ENCODE assay signal across 1 cellular context in genomic region chr14:74712499-74713394, GRCh38.
A peak's percentile ranks its signal among the peaks of the same experiment; 100 is the strongest.
TF ChIP-seq lines count a peak whose summit lies in the region.

Gene AREL1 (minus strand): TSS chr14:74713080. CDS start chr14:74685615, 27,465 bp downstream.
Gene FCF1 (plus strand): TSS chr14:74713144. CDS start chr14:74713198, 54 bp downstream.

TF ChIP-seq in HepG2, 621 proteins besides CTCF, POLR2A, EP300 and RAD21 (continued from another document and continues in another):
- TF ChIP-seq HMGXB4 (CRISPR knock-in tag; IDR thresholded peaks at IDR 0.05; ENCODE audit: borderline replicate concordance in 1 of 2, low read depth in 1 of 2) (peak; percentile 23 to 71; a peak in 2 of 4 replicates), HMGXB3 (CRISPR knock-in tag; IDR thresholded peaks at IDR 0.05; ENCODE audit: borderline replicate concordance) (peak; percentile 70; the same call in 1 of the 2 replicates), LBX2 (CRISPR knock-in tag; IDR thresholded peaks at IDR 0.05; ENCODE audit: borderline replicate concordance) (no peak), CEBPB (IDR thresholded peaks at IDR 0.05; ENCODE audit: borderline replicate concordance, low read depth, low read length) (peak; percentile 70; the same call in 1 of the 2 replicates), ZNF580 (CRISPR knock-in tag; IDR thresholded peaks at IDR 0.05; ENCODE audit: borderline replicate concordance, low read depth) (peak; percentile 48; the same call in 1 of the 2 replicates), NFATC3 (CRISPR knock-in tag; IDR thresholded peaks at IDR 0.05) (no peak), ZNF570 (CRISPR knock-in tag; IDR thresholded peaks at IDR 0.05; ENCODE audit: borderline replicate concordance) (no peak), GZF1 (CRISPR knock-in tag; IDR thresholded peaks at IDR 0.05) (no peak), ZNF160 (CRISPR knock-in tag; IDR thresholded peaks at IDR 0.05) (no peak), TMF1 (CRISPR knock-in tag; IDR thresholded peaks at IDR 0.05; ENCODE audit: low read depth) (no peak), ZNF431 (CRISPR knock-in tag; IDR thresholded peaks at IDR 0.05; ENCODE audit: borderline replicate concordance, low read depth) (no peak), NFE2L2 (IDR thresholded peaks at IDR 0.05; ENCODE audit: low read length) (no peak), ZNF552 (CRISPR knock-in tag; IDR thresholded peaks at IDR 0.05; ENCODE audit: borderline replicate concordance) (no peak), EZH2 (conservative IDR thresholded peaks at IDR 0.05; ENCODE audit: low read depth, low read length) (no peak), ATRX (CRISPR knock-in tag; IDR thresholded peaks at IDR 0.05; ENCODE audit: borderline replicate concordance) (no peak), PCBP1 (IDR thresholded peaks at IDR 0.05; ENCODE audit: borderline replicate concordance, low read depth, low read length) (no peak), ELF1 (CRISPR knock-in tag; IDR thresholded peaks at IDR 0.05) (peak; percentile 98), ZNF644 (CRISPR knock-in tag; IDR thresholded peaks at IDR 0.05; ENCODE audit: low read depth) (no peak), ATF6 (CRISPR knock-in tag; conservative IDR thresholded peaks at IDR 0.05) (no peak), SATB2 (CRISPR knock-in tag; IDR thresholded peaks at IDR 0.05) (no peak), ZBTB49 (CRISPR knock-in tag; IDR thresholded peaks at IDR 0.05; ENCODE audit: borderline replicate concordance) (no peak), LCORL (IDR thresholded peaks at IDR 0.05) (no peak), LCORL (CRISPR knock-in tag; IDR thresholded peaks at IDR 0.05) (0 out of 2 replicates have a peak, but pooled peaks have one; percentile 19), RFX5 (IDR thresholded peaks at IDR 0.05; ENCODE audit: low read depth, low read length) (no peak)
- TF ChIP-seq, protein P1, sequence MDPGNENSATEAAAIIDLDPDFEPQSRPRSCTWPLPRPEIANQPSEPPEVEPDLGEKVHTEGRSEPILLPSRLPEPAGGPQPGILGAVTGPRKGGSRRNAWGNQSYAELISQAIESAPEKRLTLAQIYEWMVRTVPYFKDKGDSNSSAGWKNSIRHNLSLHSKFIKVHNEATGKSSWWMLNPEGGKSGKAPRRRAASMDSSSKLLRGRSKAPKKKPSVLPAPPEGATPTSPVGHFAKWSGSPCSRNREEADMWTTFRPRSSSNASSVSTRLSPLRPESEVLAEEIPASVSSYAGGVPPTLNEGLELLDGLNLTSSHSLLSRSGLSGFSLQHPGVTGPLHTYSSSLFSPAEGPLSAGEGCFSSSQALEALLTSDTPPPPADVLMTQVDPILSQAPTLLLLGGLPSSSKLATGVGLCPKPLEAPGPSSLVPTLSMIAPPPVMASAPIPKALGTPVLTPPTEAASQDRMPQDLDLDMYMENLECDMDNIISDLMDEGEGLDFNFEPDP (CRISPR knock-in tag; conservative IDR thresholded peaks at IDR 0.05), result 0 out of 2 replicates have a peak, but pooled peaks have one; percentile 76
- TF ChIP-seq, protein P2, sequence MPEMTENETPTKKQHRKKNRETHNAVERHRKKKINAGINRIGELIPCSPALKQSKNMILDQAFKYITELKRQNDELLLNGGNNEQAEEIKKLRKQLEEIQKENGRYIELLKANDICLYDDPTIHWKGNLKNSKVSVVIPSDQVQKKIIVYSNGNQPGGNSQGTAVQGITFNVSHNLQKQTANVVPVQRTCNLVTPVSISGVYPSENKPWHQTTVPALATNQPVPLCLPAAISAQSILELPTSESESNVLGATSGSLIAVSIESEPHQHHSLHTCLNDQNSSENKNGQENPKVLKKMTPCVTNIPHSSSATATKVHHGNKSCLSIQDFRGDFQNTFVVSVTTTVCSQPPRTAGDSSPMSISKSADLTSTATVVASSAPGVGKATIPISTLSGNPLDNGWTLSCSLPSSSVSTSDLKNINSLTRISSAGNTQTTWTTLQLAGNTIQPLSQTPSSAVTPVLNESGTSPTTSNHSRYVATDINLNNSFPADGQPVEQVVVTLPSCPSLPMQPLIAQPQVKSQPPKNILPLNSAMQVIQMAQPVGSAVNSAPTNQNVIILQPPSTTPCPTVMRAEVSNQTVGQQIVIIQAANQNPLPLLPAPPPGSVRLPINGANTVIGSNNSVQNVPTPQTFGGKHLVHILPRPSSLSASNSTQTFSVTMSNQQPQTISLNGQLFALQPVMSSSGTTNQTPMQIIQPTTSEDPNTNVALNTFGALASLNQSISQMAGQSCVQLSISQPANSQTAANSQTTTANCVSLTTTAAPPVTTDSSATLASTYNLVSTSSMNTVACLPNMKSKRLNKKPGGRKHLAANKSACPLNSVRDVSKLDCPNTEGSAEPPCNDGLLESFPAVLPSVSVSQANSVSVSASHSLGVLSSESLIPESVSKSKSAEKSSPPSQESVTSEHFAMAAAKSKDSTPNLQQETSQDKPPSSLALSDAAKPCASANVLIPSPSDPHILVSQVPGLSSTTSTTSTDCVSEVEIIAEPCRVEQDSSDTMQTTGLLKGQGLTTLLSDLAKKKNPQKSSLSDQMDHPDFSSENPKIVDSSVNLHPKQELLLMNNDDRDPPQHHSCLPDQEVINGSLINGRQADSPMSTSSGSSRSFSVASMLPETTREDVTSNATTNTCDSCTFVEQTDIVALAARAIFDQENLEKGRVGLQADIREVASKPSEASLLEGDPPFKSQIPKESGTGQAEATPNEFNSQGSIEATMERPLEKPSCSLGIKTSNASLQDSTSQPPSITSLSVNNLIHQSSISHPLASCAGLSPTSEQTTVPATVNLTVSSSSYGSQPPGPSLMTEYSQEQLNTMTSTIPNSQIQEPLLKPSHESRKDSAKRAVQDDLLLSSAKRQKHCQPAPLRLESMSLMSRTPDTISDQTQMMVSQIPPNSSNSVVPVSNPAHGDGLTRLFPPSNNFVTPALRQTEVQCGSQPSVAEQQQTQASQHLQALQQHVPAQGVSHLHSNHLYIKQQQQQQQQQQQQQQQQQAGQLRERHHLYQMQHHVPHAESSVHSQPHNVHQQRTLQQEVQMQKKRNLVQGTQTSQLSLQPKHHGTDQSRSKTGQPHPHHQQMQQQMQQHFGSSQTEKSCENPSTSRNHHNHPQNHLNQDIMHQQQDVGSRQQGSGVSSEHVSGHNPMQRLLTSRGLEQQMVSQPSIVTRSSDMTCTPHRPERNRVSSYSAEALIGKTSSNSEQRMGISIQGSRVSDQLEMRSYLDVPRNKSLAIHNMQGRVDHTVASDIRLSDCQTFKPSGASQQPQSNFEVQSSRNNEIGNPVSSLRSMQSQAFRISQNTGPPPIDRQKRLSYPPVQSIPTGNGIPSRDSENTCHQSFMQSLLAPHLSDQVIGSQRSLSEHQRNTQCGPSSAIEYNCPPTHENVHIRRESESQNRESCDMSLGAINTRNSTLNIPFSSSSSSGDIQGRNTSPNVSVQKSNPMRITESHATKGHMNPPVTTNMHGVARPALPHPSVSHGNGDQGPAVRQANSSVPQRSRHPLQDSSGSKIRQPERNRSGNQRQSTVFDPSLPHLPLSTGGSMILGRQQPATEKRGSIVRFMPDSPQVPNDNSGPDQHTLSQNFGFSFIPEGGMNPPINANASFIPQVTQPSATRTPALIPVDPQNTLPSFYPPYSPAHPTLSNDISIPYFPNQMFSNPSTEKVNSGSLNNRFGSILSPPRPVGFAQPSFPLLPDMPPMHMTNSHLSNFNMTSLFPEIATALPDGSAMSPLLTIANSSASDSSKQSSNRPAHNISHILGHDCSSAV (CRISPR knock-in tag; IDR thresholded peaks at IDR 0.05; ENCODE audit: borderline replicate concordance), result no peak
- TF ChIP-seq, protein P3, sequence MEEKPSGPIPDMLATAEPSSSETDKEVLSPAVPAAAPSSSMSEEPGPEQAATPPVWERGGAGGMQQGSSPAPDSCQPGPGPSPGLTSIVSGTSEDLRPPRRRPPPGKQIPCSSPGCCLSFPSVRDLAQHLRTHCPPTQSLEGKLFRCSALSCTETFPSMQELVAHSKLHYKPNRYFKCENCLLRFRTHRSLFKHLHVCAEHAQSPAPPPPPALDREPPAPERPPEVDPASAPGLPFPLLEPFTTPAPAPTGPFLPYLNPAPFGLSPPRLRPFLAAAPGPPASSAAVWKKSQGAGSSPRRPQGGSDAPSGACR (CRISPR knock-in tag; IDR thresholded peaks at IDR 0.05), result no peak
